In the genomic region with DNA sequence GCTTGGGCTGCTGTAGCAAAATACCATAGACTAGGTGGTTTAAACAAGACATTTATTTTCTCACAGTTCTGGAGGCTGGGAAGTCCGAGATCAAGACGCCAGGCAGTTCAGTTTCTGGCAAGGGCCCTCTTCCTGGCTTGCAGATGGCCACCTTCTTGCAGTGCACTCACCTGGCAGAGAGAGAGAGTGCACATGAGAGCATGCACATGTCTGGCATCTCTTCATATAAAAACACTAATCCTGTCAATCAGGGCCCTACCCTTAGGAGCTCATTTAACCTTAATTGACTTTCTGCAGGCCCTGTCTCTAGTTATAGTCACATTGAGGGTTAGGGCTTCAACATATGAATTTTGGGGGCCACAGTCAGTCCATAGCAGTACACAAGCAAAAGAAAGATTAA, we compare ENCODE assay signal across 25 cellular contexts.
"Had no signal": no experiment of that assay in that cellular context is flagged by ENCODE, and none has a peak within 500 bp of the region (broad histone marks: within the 10 kb centered on the region; RNA-seq: fewer than 3 reads in every experiment).

No MANE protein-coding gene starts in this region.

- H3K27me3 ChIP-seq: brain microvascular endothelial cell, colonic mucosa, esophagus squamous epithelium, gastroesophageal sphincter, heart right ventricle, hepatocyte had no signal

- DNase-seq: activated B cell treated with CpG ODN at 0.5 μM for 24 hours; activated CD4-positive, alpha-beta T cell treated with anti-CD3 and anti-CD28 coated beads for 48 hours; activated CD4-positive, alpha-beta T cell treated with anti-CD3 and anti-CD28 coated beads, Interleukin-2, amount 50 U/mL, for 1 hour; activated CD4-positive, alpha-beta T cell treated with anti-CD3 and anti-CD28 coated beads, Interleukin-2, amount 50 U/mL, for 48 hours; activated CD8-positive, alpha-beta memory T cell treated with anti-CD3 and anti-CD28 coated beads, Interleukin-2, amount 50 U/mL, for 48 hours; activated effector memory CD4-positive, alpha-beta T cell treated with Interleukin-2 at 50 U/mL for 16 hours; activated gamma-delta T cell treated with Interleukin-2 at 50 U/mL for 16 hours; activated naive CD4-positive, alpha-beta T cell treated with anti-CD3 and anti-CD28 coated beads, Interleukin-2, amount 50 U/mL, for 16 hours; activated naive CD4-positive, alpha-beta T cell treated with Interleukin-2 at 50 U/mL for 16 hours; activated T-cell treated with anti-CD3 and anti-CD28 coated beads for 4 hours; activated T-cell treated with anti-CD3 and anti-CD28 coated beads, Interleukin-2, amount 50 U/mL, for 24 hours; amniotic stem cell; anterior cingulate cortex; brain microvascular endothelial cell; colonic mucosa; effector CD8-positive, alpha-beta T cell; esophagus squamous epithelium; foreskin melanocyte; heart right ventricle; T-helper 17 cell; T1000; WERI-Rb-1 had no signal

- H3K4me3 ChIP-seq: colonic mucosa, esophagus squamous epithelium, gastroesophageal sphincter, heart right ventricle, hepatocyte had no signal

- H3K4me1 ChIP-seq: colonic mucosa had no signal

- H3K27ac ChIP-seq: brain microvascular endothelial cell, colonic mucosa, epithelial cell of prostate, esophagus squamous epithelium, gastroesophageal sphincter, heart right ventricle, hepatocyte, WERI-Rb-1 had no signal

- H3K9me3 ChIP-seq: colonic mucosa, esophagus squamous epithelium, gastroesophageal sphincter, heart right ventricle had no signal

- H3K36me3 ChIP-seq: brain microvascular endothelial cell, colonic mucosa, esophagus squamous epithelium, gastroesophageal sphincter, heart right ventricle, WERI-Rb-1 had no signal
